Comparison of ENCODE assay signal across 1 cellular context in the genomic region with DNA sequence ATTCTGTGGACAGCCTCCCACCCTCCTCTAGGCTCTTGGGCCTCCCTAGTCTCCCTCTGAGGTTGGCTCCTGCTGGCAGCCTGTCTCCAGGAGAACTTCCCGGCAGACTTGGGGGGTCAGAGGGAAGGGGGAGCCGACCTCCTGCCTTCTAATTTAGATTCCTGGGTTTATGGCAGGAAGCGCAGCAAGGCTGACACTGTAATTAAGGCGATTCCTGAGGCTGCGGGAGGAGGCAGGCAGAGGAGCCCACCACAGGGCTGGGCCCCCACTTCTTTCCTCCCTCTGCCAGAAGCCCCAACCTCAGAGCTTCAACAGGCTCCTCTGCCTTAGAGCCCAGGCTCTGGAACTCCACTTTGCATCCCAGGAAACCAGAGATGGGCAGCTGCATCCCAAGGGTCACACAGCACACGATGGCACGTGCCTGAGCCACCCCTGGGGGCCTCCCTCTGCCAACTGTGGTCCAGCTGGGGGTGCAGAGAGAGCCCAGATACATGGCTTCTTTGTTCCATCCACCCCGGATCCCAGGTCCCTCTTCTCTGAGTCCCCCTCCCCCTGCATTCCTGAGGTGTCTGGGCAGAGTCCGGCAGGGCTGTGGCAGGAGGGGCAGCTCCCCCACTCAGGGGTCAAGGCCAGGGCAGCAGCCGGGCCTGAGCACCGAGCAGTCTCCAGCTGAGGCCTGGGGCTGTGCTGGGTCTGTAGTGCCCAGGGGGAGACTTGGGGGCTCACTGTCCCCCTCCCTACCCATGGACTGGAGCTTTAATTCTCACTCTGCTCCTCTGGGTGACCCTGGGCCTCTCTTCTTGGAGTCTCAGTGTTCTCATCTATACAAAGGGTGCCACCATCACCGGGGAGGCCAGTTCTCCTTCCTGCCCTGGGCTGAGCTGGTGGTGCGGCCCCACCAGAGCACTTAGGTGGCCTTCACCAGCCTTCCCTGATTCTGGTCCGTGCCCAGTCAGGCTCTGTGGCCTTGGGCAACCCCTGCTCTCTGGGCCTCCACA.
TF ChIP-seq lines count a peak whose summit lies in the region.

No MANE protein-coding gene starts in this region.

TF ChIP-seq in K562, 482 proteins besides CTCF, POLR2A, EP300 and RAD21:
- peak; percentile 31 for TF ChIP-seq RBM25 (IDR thresholded peaks at IDR 0.05; ENCODE audit: low read depth, low read length, severe bottlenecking)
- TF ChIP-seq RFX5 (IDR thresholded peaks at IDR 0.05; ENCODE audit: low read depth, low read length), result no peak
- 0 out of 2 replicates have a peak, but pooled peaks have one; percentile 25 for TF ChIP-seq ZBTB7A (IDR thresholded peaks at IDR 0.05; ENCODE audit: borderline replicate concordance, control insufficient read depth, low read depth, low read length)
- 0 out of 2 replicates have a peak, but pooled peaks have one; percentile 12 for TF ChIP-seq BHLHE40 (IDR thresholded peaks at IDR 0.05; ENCODE audit: low read length)
- TF ChIP-seq SMAD3 (CRISPR knock-in tag; conservative IDR thresholded peaks at IDR 0.05), result no peak
- peak; percentile 27 to 29; a peak in 1 of 4 replicates for TF ChIP-seq KDM1A (IDR thresholded peaks at IDR 0.05)
- peak; percentile 84 for TF ChIP-seq BCOR (IDR thresholded peaks at IDR 0.05)
- TF ChIP-seq PHB2 (IDR thresholded peaks at IDR 0.05; ENCODE audit: low read depth), result no peak
- TF ChIP-seq ZFP36 (IDR thresholded peaks at IDR 0.05; ENCODE audit: low read depth, low read length, partially characterized antibody), result peak; percentile 66
- no peak for TF ChIP-seq NONO (IDR thresholded peaks at IDR 0.05; ENCODE audit: low read depth in 2 of 2, low read length in 1 of 2)
